In genomic region chr2:109117181-109117580, GRCh38 we compare ENCODE assay signal across 5 cellular contexts. TPM values are rescaled to one million over a fixed set of nuclear protein-coding genes. Genes with fewer than 3 reads are reported as not detected.
DNase-seq lines count a peak whose midpoint lies in the region; ATAC-seq and TF ChIP-seq lines count a peak whose summit lies in the region.
"Not testable (repeated sequence)": the region's sequence is repeated elsewhere in the genome, so short reads cannot be mapped to it uniquely, and the experiment has no call there.

No MANE protein-coding gene starts in this region.

- H3K27ac Mint-ChIP-seq in naive thymus-derived CD8-positive, alpha-beta T cell, result peak overlapping the region in 5 of 10 donors; percentile 36 to 65 (median 58)
- H3K27ac Mint-ChIP-seq in osteocyte (ENCODE audit: unreplicated experiment); type B pancreatic cell: not testable (repeated sequence)

- POLR2A ChIA-PET in naive thymus-derived CD8-positive, alpha-beta T cell (lab: Charles Lee), result interaction anchor here (1.4 to 1.6 kb wide), 2 partner anchors 20 to 85 kb away, joined by 3 to 4 read pairs; no protein-coding TSS in a partner anchor

- intact Hi-C loops in cardiac septum (cut with DNase I), result not testable (repeated sequence)

- peak overlapping the region in 7 of 10 donors; percentile 4 to 55 (median 18) for H3K4me3 Mint-ChIP-seq in naive thymus-derived CD8-positive, alpha-beta T cell
- H3K4me3 Mint-ChIP-seq in osteocyte (ENCODE audit: unreplicated experiment); type B pancreatic cell: not testable (repeated sequence)

- peak; percentile 58 for DNase-seq in cardiac septum (ENCODE audit: low spot score)
- peak; percentile 23 for DNase-seq in left lobe of liver (ENCODE audit: low spot score)
- peak in 4 of 10 donors; percentile 34 to 48 (median 45) for DNase-seq in naive thymus-derived CD8-positive, alpha-beta T cell
- DNase-seq in osteocyte (ENCODE audit: extremely low spot score, unreplicated experiment), result peak; percentile 44
- peak; percentile 18 for DNase-seq in type B pancreatic cell (ENCODE audit: extremely low spot score, unreplicated experiment)

- not testable (repeated sequence) for H3K36me3 Mint-ChIP-seq in naive thymus-derived CD8-positive, alpha-beta T cell; osteocyte (ENCODE audit: unreplicated experiment); type B pancreatic cell

- not testable (repeated sequence) for ATAC-seq in left lobe of liver; naive thymus-derived CD8-positive, alpha-beta T cell

- H3K9me3 Mint-ChIP-seq in naive thymus-derived CD8-positive, alpha-beta T cell, result peaks cover 0 to 18% (median 2%) of the 10 kb centered on the region in 9 donors
- H3K9me3 Mint-ChIP-seq in osteocyte (ENCODE audit: unreplicated experiment); type B pancreatic cell: not testable (repeated sequence)

- H3K27me3 Mint-ChIP-seq in naive thymus-derived CD8-positive, alpha-beta T cell, result not testable (repeated sequence)
- H3K27me3 Mint-ChIP-seq in osteocyte (ENCODE audit: unreplicated experiment) (peaks cover 42% of the 10 kb centered on the region), type B pancreatic cell (peaks cover 13% of the 10 kb centered on the region)

- peaks cover 10 to 32% (median 23%) of the 10 kb centered on the region in 4 donors for H3K4me1 Mint-ChIP-seq in naive thymus-derived CD8-positive, alpha-beta T cell
- not testable (repeated sequence) for H3K4me1 Mint-ChIP-seq in osteocyte (ENCODE audit: unreplicated experiment)
- peaks cover 12% of the 10 kb centered on the region for H3K4me1 Mint-ChIP-seq in type B pancreatic cell (ENCODE audit: unreplicated experiment)

- TF ChIP-seq CTCF in osteocyte (IDR thresholded peaks at IDR 0.05); type B pancreatic cell (conservative IDR thresholded peaks at IDR 0.05): not testable (repeated sequence)

RNA-seq across cellular contexts. Expression of gene SH3RF3, which starts 11.8 kb away (rescaled TPM):
- total RNA-seq in cardiac septum (11.2 TPM), left lobe of liver (1.1 TPM), osteocyte (79.4 and 84.4 TPM in 2 replicates), type B pancreatic cell (ENCODE audit: low replicate concordance) (2.5 and 13.9 TPM in 2 replicates)
- 10 to 100 TPM; 14.9 to 15.1 TPM for total RNA-seq in naive thymus-derived CD8-positive, alpha-beta T cell
- 1 to 10 TPM in 2 of 3 donors, under 1 TPM in 1; 0.39 to 4.4 (median 1.4) TPM for polyA plus RNA-seq in naive thymus-derived CD8-positive, alpha-beta T cell
